Comparison of ENCODE assay signal across 27 cellular contexts in the genomic region with DNA sequence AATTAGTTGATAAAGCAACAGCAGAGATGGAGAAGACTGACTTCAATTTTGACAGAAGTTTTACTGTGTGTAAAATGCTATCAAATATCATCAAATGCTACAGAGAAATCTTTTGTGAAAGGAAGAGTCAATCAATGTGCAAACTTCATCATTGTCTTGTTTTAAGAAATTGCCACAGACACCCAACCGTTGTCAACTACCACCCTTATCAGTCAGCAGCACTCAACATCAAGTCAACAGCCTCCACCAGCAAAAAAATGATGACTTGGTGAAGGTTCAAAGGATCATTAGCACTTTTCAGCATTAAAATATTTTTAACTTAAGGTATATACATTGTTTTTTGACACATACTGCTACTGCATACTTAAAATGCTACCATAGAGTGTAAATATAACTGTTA.
"Had no signal": no experiment of that assay in that cellular context is flagged by ENCODE, and none has a peak within 500 bp of the region (broad histone marks: within the 10 kb centered on the region; RNA-seq: fewer than 3 reads in every experiment).

No MANE protein-coding gene starts in this region.

- H3K36me3 ChIP-seq: left ventricle myocardium inferior, neural progenitor cell, neutrophil, right atrium auricular region, right lobe of liver, thyroid gland, transverse colon, upper lobe of left lung, vagina had no signal

- H3K4me3 ChIP-seq: left ventricle myocardium inferior, lung, neural progenitor cell, psoas muscle, right atrium auricular region, right lobe of liver, smooth muscle cell, testis, thyroid gland, transverse colon, upper lobe of left lung, vagina had no signal

- H3K79me2 ChIP-seq: parathyroid adenoma had no signal

- H2AFZ ChIP-seq: neural progenitor cell, parathyroid adenoma had no signal

- H3K27me3 ChIP-seq: neural progenitor cell, neutrophil, right atrium auricular region, right lobe of liver, testis, thyroid gland, transverse colon, upper lobe of left lung, vagina had no signal

- H3K27ac ChIP-seq: left ventricle myocardium inferior, neural progenitor cell, neutrophil, parathyroid adenoma, psoas muscle, right atrium auricular region, right lobe of liver, testis, thyroid gland, transverse colon, upper lobe of left lung, vagina had no signal

- H3K4me1 ChIP-seq: left ventricle myocardium inferior, neural progenitor cell, parathyroid adenoma, psoas muscle, right atrium auricular region, right lobe of liver, testis, thyroid gland, transverse colon, upper lobe of left lung, vagina had no signal

- H3K9ac ChIP-seq: neural progenitor cell, parathyroid adenoma had no signal

- ATAC-seq: natural killer cell; psoas muscle; right lobe of liver; stimulated activated memory B cell treated with anti-CD40 and anti-IgM and Interleukin-4, amounts not matched to agents 10 μg/mL and 1 μg/mL and 100 μg/mL, for 72 hours; stimulated activated naive CD8-positive, alpha-beta T cell treated with anti-CD3 and anti-CD28 coated beads, Interleukin-15, amount 100 ng/mL, for 72 hours had no signal

- H3K4me2 ChIP-seq: neural progenitor cell, smooth muscle cell had no signal

- H3K9me3 ChIP-seq: neutrophil, right atrium auricular region, right lobe of liver, testis, thyroid gland, transverse colon, upper lobe of left lung, vagina had no signal

- DNase-seq: islet precursor cell; left ventricle myocardium inferior; mesendoderm; naive B cell; natural killer cell; nephron progenitor cell; occipital lobe; psoas muscle; right lobe of liver; stimulated activated CD4-positive, alpha-beta T cell treated with anti-CD3 and anti-CD28 coated beads, Interleukin-1b, Interleukin-23, amount 100 ng/mL, for 48 hours; stimulated activated CD4-positive, alpha-beta T cell treated with anti-CD3 and anti-CD28 coated beads, Interleukin-2, amount 100 ng/mL, for 48 hours; stimulated activated CD4-positive, alpha-beta T cell treated with anti-CD3 and anti-CD28 coated beads, Interleukin-4, amount 100 ng/mL, for 4 hours; stimulated activated CD8-positive, alpha-beta memory T cell treated with anti-CD3 and anti-CD28 coated beads, Interleukin-4, amount 100 ng/mL, for 48 hours; stimulated activated naive CD4-positive, alpha-beta T cell treated with Interleukin-2 at 50 U/mL for 16 hours; stimulated activated naive CD8-positive, alpha-beta T cell treated with anti-CD3 and anti-CD28 coated beads, Interleukin-15, amount 100 ng/mL, for 72 hours; testis; thyroid gland; transverse colon; upper lobe of left lung had no signal
